8 cellular contexts compared by ENCODE assay signal in genomic region chr13:114352763-114353162, GRCh38. TPM values are rescaled to one million over a fixed set of nuclear protein-coding genes. Genes with fewer than 3 reads are reported as not detected.
DNase-seq lines count a peak whose midpoint lies in the region; ATAC-seq and TF ChIP-seq lines count a peak whose summit lies in the region.
"Not testable (repeated sequence)": the region's sequence is repeated elsewhere in the genome, so short reads cannot be mapped to it uniquely, and the experiment has no call there.

No MANE protein-coding gene starts in this region.

- H3K27ac ChIP-seq in IMR-90 (ENCODE audit: insufficient read depth, low read length); brain microvascular endothelial cell; cardiac muscle cell; neural progenitor cell; upper lobe of left lung: not testable (repeated sequence)

- H3K14ac ChIP-seq in IMR-90 (replicated peaks; ENCODE audit: low read depth, low read length) = not testable (repeated sequence)

- H3K79me2 ChIP-seq in neural progenitor cell (ENCODE audit: low read depth) = not testable (repeated sequence)

- not testable (repeated sequence) for H3K4me3 ChIP-seq in IMR-90 (ENCODE audit: insufficient read depth, low read depth, low read length); NT2/D1 (ENCODE audit: insufficient read length, low read depth); brain microvascular endothelial cell (ENCODE audit: low read depth, low read length); cardiac muscle cell; neural progenitor cell; upper lobe of left lung

- not testable (repeated sequence) for H3K4me3 Mint-ChIP-seq in activated CD4-positive, alpha-beta T cell treated with anti-CD3 and anti-CD28 coated beads for 36 hours; neural progenitor cell

- H3K56ac ChIP-seq in IMR-90 (ENCODE audit: extremely low read depth, insufficient read depth, low read length) = not testable (repeated sequence)

- not testable (repeated sequence) for H3K4me2 ChIP-seq in IMR-90 (ENCODE audit: low read depth, low read length); neural progenitor cell

- H3K79me1 ChIP-seq in IMR-90 (ENCODE audit: low read depth in 1 of 2, low read length in 2 of 2) = not testable (repeated sequence)

- ATAC-seq in IMR-90 (ENCODE audit: low read depth); activated CD4-positive, alpha-beta T cell treated with anti-CD3 and anti-CD28 coated beads for 36 hours; upper lobe of left lung (ENCODE audit: low FRiP score in 2 of 2): not testable (repeated sequence)

- not testable (repeated sequence) for TF ChIP-seq EP300 in upper lobe of left lung (IDR thresholded peaks at IDR 0.05)

- not testable (repeated sequence) for H3K9me3 Mint-ChIP-seq in activated CD4-positive, alpha-beta T cell treated with anti-CD3 and anti-CD28 coated beads for 36 hours (ENCODE audit: low read depth); neural progenitor cell

- H2BK5ac ChIP-seq in IMR-90 (ENCODE audit: low read depth, low read length, poor library complexity, severe bottlenecking) = not testable (repeated sequence)

- not testable (repeated sequence) for H3K18ac ChIP-seq in IMR-90 (ENCODE audit: low read depth, low read length)

- not testable (repeated sequence) for H3F3A ChIP-seq in neural progenitor cell (ENCODE audit: low read depth)

- DNase-seq in DMS 273 (lab: John Stamatoyannopoulos, UW; ENCODE audit: unreplicated experiment) (peak; percentile 82), NT2/D1 (ENCODE audit: low read depth, low spot score) (peak; percentile 42), upper lobe of left lung (peak in 1 of 2 donors; percentile 93)
- DNase-seq in IMR-90; brain microvascular endothelial cell; cardiac muscle cell (ENCODE audit: low read depth in 1 of 2, low spot score in 1 of 2); neural progenitor cell (ENCODE audit: low spot score): not testable (repeated sequence)
- DNase-seq in activated CD4-positive, alpha-beta T cell treated with anti-CD3 and anti-CD28 coated beads for 36 hours = peak; percentile 77

- intact Hi-C loops in IMR-90 (cut with micrococcal nuclease); activated CD4-positive, alpha-beta T cell treated with anti-CD3 and anti-CD28 coated beads for 36 hours (cut with DNase I, micrococcal nuclease): not testable (repeated sequence)

- not testable (repeated sequence) for H2AK9ac ChIP-seq in IMR-90 (replicated peaks; ENCODE audit: low read depth, low read length, poor library complexity)

- H2AFZ ChIP-seq in IMR-90 (replicated peaks; ENCODE audit: low read length, poor library complexity); neural progenitor cell (replicated peaks): not testable (repeated sequence)

- TF ChIP-seq CTCF in IMR-90 (conservative IDR thresholded peaks at IDR 0.05; ENCODE audit: low read depth, low read length) (peak; percentile 26), brain microvascular endothelial cell (IDR thresholded peaks at IDR 0.05; ENCODE audit: low read depth, low read length, missing control alignments) (peak; percentile 55), cardiac muscle cell (IDR thresholded peaks at IDR 0.05; ENCODE audit: low read depth, low read length) (peak; percentile 45), neural progenitor cell (IDR thresholded peaks at IDR 0.05) (peak; percentile 39), upper lobe of left lung (IDR thresholded peaks at IDR 0.05) (peak in 5 of 6 experiments; percentile 21 to 72 (median 43))

- H4K20me1 ChIP-seq in IMR-90 (ENCODE audit: insufficient read depth, low read length); neural progenitor cell (ENCODE audit: low read depth): not testable (repeated sequence)

- not testable (repeated sequence) for BruUV-seq in IMR-90 (replicated peaks; lab: Mats Ljungman, UMichigan)

- not testable (repeated sequence) for H3K4me1 ChIP-seq in IMR-90 (ENCODE audit: control insufficient read depth, insufficient read depth, low read length); NT2/D1 (ENCODE audit: insufficient read depth, insufficient read length); cardiac muscle cell (ENCODE audit: low read depth); neural progenitor cell; upper lobe of left lung

- in situ Hi-C loops in IMR-90 (cut with MboI; ENCODE audit: low sequenced_read_pairs); brain microvascular endothelial cell (cut with HindIII; ENCODE audit: low pct_ligation_motif_present, low sequenced_read_pairs): not testable (repeated sequence)

- CTCF ChIA-PET in IMR-90 (lab: Yijun Ruan, JAX) = interaction anchor here (0.6 kb wide), 2 partner anchors 17 to 35 kb away, joined by 4 to 5 read pairs; no protein-coding TSS in a partner anchor
- CTCF ChIA-PET in activated CD4-positive, alpha-beta T cell treated with anti-CD3 and anti-CD28 coated beads for 36 hours (lab: Charles Lee) = interaction anchor here (0.8 kb wide), 1 partner anchor 28 kb away, joined by 3 read pairs; no protein-coding TSS in a partner anchor

- H3K36me3 ChIP-seq in IMR-90 (ENCODE audit: control insufficient read depth, insufficient read depth, low read length); NT2/D1 (ENCODE audit: insufficient read depth, insufficient read length, low read length); brain microvascular endothelial cell (replicated peaks); cardiac muscle cell; neural progenitor cell; upper lobe of left lung: not testable (repeated sequence)

- H3K9ac ChIP-seq in IMR-90 (ENCODE audit: low read depth, low read length); NT2/D1 (ENCODE audit: insufficient read length, low read depth); neural progenitor cell: not testable (repeated sequence)

- not testable (repeated sequence) for H3K9me1 ChIP-seq in IMR-90 (ENCODE audit: insufficient read depth, low read length)

- not testable (repeated sequence) for TF ChIP-seq POLR2A in IMR-90 (IDR thresholded peaks at IDR 0.05; ENCODE audit: low read depth, low read length); upper lobe of left lung (IDR thresholded peaks at IDR 0.05)

- TF ChIP-seq RAD21 in IMR-90 (IDR thresholded peaks at IDR 0.05; ENCODE audit: low read length) = not testable (repeated sequence)

- H4K91ac ChIP-seq in IMR-90 (ENCODE audit: insufficient read depth, low read depth, low read length) = not testable (repeated sequence)

- POLR2A ChIA-PET in IMR-90 (lab: Charles Lee; ENCODE audit: unreplicated experiment); activated CD4-positive, alpha-beta T cell treated with anti-CD3 and anti-CD28 coated beads for 36 hours (lab: Charles Lee): not testable (repeated sequence)

- H2BK120ac ChIP-seq in IMR-90 (ENCODE audit: low read depth, low read length) = not testable (repeated sequence)

- not testable (repeated sequence) for H3K27ac Mint-ChIP-seq in activated CD4-positive, alpha-beta T cell treated with anti-CD3 and anti-CD28 coated beads for 36 hours; neural progenitor cell

- H3K27me3 ChIP-seq in IMR-90 (ENCODE audit: control insufficient read depth, insufficient read depth, low read length); NT2/D1 (ENCODE audit: insufficient read depth, insufficient read length); brain microvascular endothelial cell (replicated peaks); cardiac muscle cell; neural progenitor cell; upper lobe of left lung: not testable (repeated sequence)

- WGBS in IMR-90 (ENCODE audit: extremely low coverage in 2 of 2, insufficient read length in 1 of 2), 2 experiments = 76% methylated on average over 12 of the region's 34 CpGs; no CpG with 5 or more reads in 1 of the 2 experiments
- WGBS in upper lobe of left lung, 2 donors = 81 to 84% methylated on average over 18 to 28 of the region's 34 CpGs

- not testable (repeated sequence) for H2AK5ac ChIP-seq in IMR-90 (ENCODE audit: low read depth, low read length)

- not testable (repeated sequence) for H3K36me3 Mint-ChIP-seq in activated CD4-positive, alpha-beta T cell treated with anti-CD3 and anti-CD28 coated beads for 36 hours (ENCODE audit: low read depth); neural progenitor cell

- peaks cover 16% of the 10 kb centered on the region for H3K27me3 Mint-ChIP-seq in activated CD4-positive, alpha-beta T cell treated with anti-CD3 and anti-CD28 coated beads for 36 hours
- H3K27me3 Mint-ChIP-seq in neural progenitor cell (ENCODE audit: insufficient read depth, low read depth) = not testable (repeated sequence)

- H2BK20ac ChIP-seq in IMR-90 (ENCODE audit: low read depth, low read length) = not testable (repeated sequence)

- H2BK15ac ChIP-seq in IMR-90 (ENCODE audit: low read depth, low read length) = not testable (repeated sequence)

- H3K9me3 ChIP-seq in IMR-90 (ENCODE audit: control insufficient read depth, insufficient read depth, low read length); cardiac muscle cell (ENCODE audit: low read depth); neural progenitor cell (ENCODE audit: low read depth); upper lobe of left lung: not testable (repeated sequence)
- peaks cover 11% of the 10 kb centered on the region; the same call in 1 of the 2 replicates for H3K9me3 ChIP-seq in NT2/D1 (ENCODE audit: insufficient read depth, low read length)

- H3K4me1 Mint-ChIP-seq in activated CD4-positive, alpha-beta T cell treated with anti-CD3 and anti-CD28 coated beads for 36 hours; neural progenitor cell: not testable (repeated sequence)

- not testable (repeated sequence) for H4K8ac ChIP-seq in IMR-90 (ENCODE audit: low read depth in 2 of 2, low read length in 2 of 2)

- dilution Hi-C loops in IMR-90 (cut with HindIII; ENCODE audit: low sequenced_read_pairs, unreplicated experiment) = not testable (repeated sequence)

- H3K23ac ChIP-seq in IMR-90 (ENCODE audit: low read depth, low read length) = not testable (repeated sequence)

- not testable (repeated sequence) for H3K4ac ChIP-seq in IMR-90 (ENCODE audit: low read depth, low read length)

- not testable (repeated sequence) for H4K5ac ChIP-seq in IMR-90 (ENCODE audit: low read depth, low read length)

RNA-seq across cellular contexts. Expression of gene CHAMP1, which starts 38.5 kb away (rescaled TPM):
- total RNA-seq in IMR-90 (2012; rRNA removed) (13.3 and 16.4 TPM in 2 replicates), cardiac muscle cell (16.1 and 20.9 TPM in 2 replicates), neural progenitor cell (ENCODE audit: low replicate concordance) (25.4 and 35.3 TPM in 2 replicates), upper lobe of left lung (10 to 100 TPM in 5 of 6 donors, 1 to 10 TPM in 1; 4.6 to 22.4 (median 18.0) TPM)
- polyA plus RNA-seq in IMR-90 (2012; rRNA removed) (32.7 and 33.8 TPM in 2 replicates), cardiac muscle cell (12.1 and 24.0 TPM in 2 replicates)
- polyA plus RNA-seq in IMR-90 (2012; cell fraction: cytosol; rRNA removed) = 25.1 and 35.4 TPM in 2 replicates
- 12.0 and 20.6 TPM in 2 replicates for polyA plus RNA-seq in IMR-90 (2012; cell fraction: nucleus; rRNA removed; ENCODE audit: low replicate concordance)
- 10 to 100 TPM; 39.4 to 54.3 TPM for total RNA-seq in activated CD4-positive, alpha-beta T cell treated with anti-CD3 and anti-CD28 coated beads for 36 hours
